27 cellular contexts compared by ENCODE assay signal in the genomic region with DNA sequence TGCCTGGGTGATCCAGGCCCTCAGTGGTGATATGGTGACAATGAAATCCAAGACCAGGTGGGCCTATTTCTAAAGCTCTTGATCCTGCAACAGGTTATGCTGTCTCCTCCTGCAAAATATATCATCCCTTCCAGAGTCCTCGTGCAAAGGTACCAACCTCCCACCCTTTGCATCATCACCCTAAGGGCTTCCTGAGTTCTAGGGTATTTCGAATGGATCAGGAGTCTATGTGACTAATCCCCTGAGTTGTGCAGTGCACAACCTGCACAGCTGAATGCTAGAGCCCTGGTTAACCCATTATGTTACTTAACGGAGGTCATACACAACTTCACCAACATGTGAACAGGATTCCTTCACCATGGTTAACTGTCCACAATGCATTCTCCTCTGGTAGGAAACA.
"Had no signal": no experiment of that assay in that cellular context is flagged by ENCODE, and none has a peak within 500 bp of the region (broad histone marks: within the 10 kb centered on the region; RNA-seq: fewer than 3 reads in every experiment).

No MANE protein-coding gene starts in this region.

- H3K27ac ChIP-seq: heart right ventricle, hepatocyte, left ventricle myocardium inferior, pancreas, prostate gland, sigmoid colon, spleen, suprapubic skin, thoracic aorta, tibial artery, upper lobe of right lung had no signal

- H3K4me1 Mint-ChIP-seq: memory B cell; stimulated activated effector memory CD8-positive, alpha-beta T cell treated with anti-CD3 and anti-CD28 coated beads, Interleukin-12 subunit alpha, Interleukin-12 subunit beta, amount 100 ng/mL, for 72 hours had no signal

- H3K27ac Mint-ChIP-seq: memory B cell; naive thymus-derived CD4-positive, alpha-beta T cell; natural killer cell treated with Interleukin-12 subunit alpha and Interleukin-12 subunit beta and Interleukin-15 and Interleukin-18, amount 100 ng/mL, for 72 hours; stimulated activated effector memory CD8-positive, alpha-beta T cell treated with anti-CD3 and anti-CD28 coated beads, Interleukin-12 subunit alpha, Interleukin-12 subunit beta, amount 100 ng/mL, for 72 hours; stimulated activated naive CD8-positive, alpha-beta T cell treated with anti-CD3 and anti-CD28 coated beads, Interleukin-15, Interleukin-2, amounts not matched to agents 100 ng/mL and 50 ng/mL, for 24 hours had no signal

- H3K4me3 ChIP-seq: heart right ventricle, hepatocyte, left ventricle myocardium inferior, lung, mucosa of descending colon, pancreas, prostate gland, sigmoid colon, spleen, suprapubic skin, thoracic aorta, tibial artery, upper lobe of right lung had no signal

- H3K9me3 ChIP-seq: heart right ventricle, left ventricle myocardium inferior, mucosa of descending colon, pancreas, prostate gland, sigmoid colon, spleen, suprapubic skin, thoracic aorta, tibial artery, upper lobe of right lung had no signal

- H3K4me2 ChIP-seq: hepatocyte had no signal

- H3K9me3 Mint-ChIP-seq: natural killer cell treated with Interleukin-12 subunit alpha and Interleukin-12 subunit beta and Interleukin-15 and Interleukin-18, amount 100 ng/mL, for 72 hours; stimulated activated effector memory CD8-positive, alpha-beta T cell treated with anti-CD3 and anti-CD28 coated beads, Interleukin-12 subunit alpha, Interleukin-12 subunit beta, amount 100 ng/mL, for 72 hours; stimulated activated naive CD8-positive, alpha-beta T cell treated with anti-CD3 and anti-CD28 coated beads, Interleukin-15, Interleukin-2, amounts not matched to agents 100 ng/mL and 50 ng/mL, for 24 hours had no signal

- H3K36me3 Mint-ChIP-seq: memory B cell; natural killer cell treated with Interleukin-12 subunit alpha and Interleukin-12 subunit beta and Interleukin-15 and Interleukin-18, amount 100 ng/mL, for 72 hours; stimulated activated effector memory CD8-positive, alpha-beta T cell treated with anti-CD3 and anti-CD28 coated beads, Interleukin-12 subunit alpha, Interleukin-12 subunit beta, amount 100 ng/mL, for 72 hours had no signal

- H3K79me2 ChIP-seq: hepatocyte had no signal

- H3K36me3 ChIP-seq: heart right ventricle, left ventricle myocardium inferior, pancreas, prostate gland, sigmoid colon, spleen, suprapubic skin, thoracic aorta, tibial artery, upper lobe of right lung had no signal

- H3K4me3 Mint-ChIP-seq: memory B cell; naive thymus-derived CD4-positive, alpha-beta T cell; natural killer cell treated with Interleukin-12 subunit alpha and Interleukin-12 subunit beta and Interleukin-15 and Interleukin-18, amount 100 ng/mL, for 72 hours; stimulated activated effector memory CD8-positive, alpha-beta T cell treated with anti-CD3 and anti-CD28 coated beads, Interleukin-12 subunit alpha, Interleukin-12 subunit beta, amount 100 ng/mL, for 72 hours; stimulated activated naive CD8-positive, alpha-beta T cell treated with anti-CD3 and anti-CD28 coated beads, Interleukin-15, Interleukin-2, amounts not matched to agents 100 ng/mL and 50 ng/mL, for 24 hours had no signal

- DNase-seq: heart right ventricle; left ventricle myocardium inferior; midbrain; mucosa of descending colon; naive thymus-derived CD4-positive, alpha-beta T cell; pancreas; posterior cingulate gyrus; retina; right cardiac atrium; sigmoid colon; small intestine; spleen; stimulated activated CD4-positive, alpha-beta T cell treated with anti-CD3 and anti-CD28 coated beads, Interleukin-4, amount 100 ng/mL, for 24 hours; stimulated activated naive CD4-positive, alpha-beta T cell; tibial artery; trophoblast cell; upper lobe of right lung had no signal

- H2AFZ ChIP-seq: hepatocyte had no signal

- FAIRE-seq: pancreas, small intestine, urothelium cell line had no signal

- H3K4me1 ChIP-seq: pancreas, prostate gland, spleen, suprapubic skin, tibial artery, upper lobe of right lung had no signal

- H3K27me3 ChIP-seq: heart right ventricle, hepatocyte, pancreas, sigmoid colon, spleen, suprapubic skin, tibial artery had no signal
